Comparison of ENCODE assay signal across 8 cellular contexts in genomic region chr5:91928751-91929521, GRCh38.
DNase-seq lines count a peak whose midpoint lies in the region; ATAC-seq and TF ChIP-seq lines count a peak whose summit lies in the region.

No MANE protein-coding gene starts in this region.

- DNase-seq in left ventricle myocardium inferior (no peak), right cardiac atrium (no peak), NCI-H128 (lab: John Stamatoyannopoulos, UW; ENCODE audit: unreplicated experiment) (peak; percentile 7), T-helper 17 cell (no peak), UCSD-AML1 (lab: John Stamatoyannopoulos, UW; ENCODE audit: unreplicated experiment) (no peak)
- no peak for DNase-seq in stimulated activated CD4-positive, alpha-beta T cell treated with anti-CD3 and anti-CD28 coated beads, Interleukin-4, amount 100 ng/mL, for 24 hours

- no peak overlapping the region for H3K27ac ChIP-seq in left ventricle myocardium inferior (replicated peaks)
- H3K27ac ChIP-seq in right cardiac atrium (ENCODE audit: low read length): no peak overlapping the region
- no peak overlapping the region for H3K27ac ChIP-seq in neural cell (ENCODE audit: low read length)

- H3K4me1 ChIP-seq in left ventricle myocardium inferior: no peaks in the 10 kb centered on the region
- no peaks in the 10 kb centered on the region for H3K4me1 ChIP-seq in right cardiac atrium (ENCODE audit: control insufficient read depth, insufficient read depth, low read length)

- H3K27me3 ChIP-seq in left ventricle myocardium inferior (ENCODE audit: low read depth) (no peaks in the 10 kb centered on the region), right cardiac atrium (ENCODE audit: control insufficient read depth, insufficient read depth) (no peaks in the 10 kb centered on the region), neural cell (ENCODE audit: insufficient read depth, low read depth, low read length) (no peaks in the 10 kb centered on the region)

- H3K27me3 Mint-ChIP-seq in brain: no peaks in the 10 kb centered on the region
- H3K27me3 Mint-ChIP-seq in T-helper 17 cell: no peaks in the 10 kb centered on the region

- H2AFZ ChIP-seq in neural cell (ENCODE audit: low read depth, low read length): no peak overlapping the region

- intact Hi-C loops in left ventricle myocardium inferior (cut with micrococcal nuclease) (no loop called here), right cardiac atrium (cut with DNase I) (no loop called here)

- no peaks in the 10 kb centered on the region for H3K4me1 Mint-ChIP-seq in brain
- H3K4me1 Mint-ChIP-seq in T-helper 17 cell: no peaks in the 10 kb centered on the region

- no peak overlapping the region for H3K9ac ChIP-seq in neural cell (ENCODE audit: low read length)

- H3K4me3 Mint-ChIP-seq in brain: no peak overlapping the region
- no peak overlapping the region for H3K4me3 Mint-ChIP-seq in T-helper 17 cell

- peak; percentile 60 for TF ChIP-seq CTCF in left ventricle myocardium inferior (IDR thresholded peaks at IDR 0.05; ENCODE audit: borderline replicate concordance)
- TF ChIP-seq CTCF in brain (conservative IDR thresholded peaks at IDR 0.05): peak; percentile 58 to 73
- peak; percentile 75 for TF ChIP-seq CTCF in neural cell (IDR thresholded peaks at IDR 0.05; ENCODE audit: poor library complexity, severe bottlenecking)

- H3K4me3 ChIP-seq in left ventricle myocardium inferior (no peak overlapping the region), right cardiac atrium (ENCODE audit: low read length) (no peak overlapping the region), neural cell (ENCODE audit: low read length) (no peak overlapping the region)

- peaks cover 0 to 3% (median 0%) of the 10 kb centered on the region in 5 experiments for H3K9me3 Mint-ChIP-seq in brain

- ATAC-seq in right cardiac atrium (no peak), T-helper 17 cell (no peak)

- TF ChIP-seq RAD21 in neural cell (conservative IDR thresholded peaks at IDR 0.05): peak; percentile 78

- H3K27ac Mint-ChIP-seq in brain (peak overlapping the region in 1 of 5 experiments; percentile 32), T-helper 17 cell (no peak overlapping the region)

- H3K4me2 ChIP-seq in neural cell (ENCODE audit: low read length): no peak overlapping the region

- H3F3A ChIP-seq in neural cell (ENCODE audit: insufficient read depth, low read length, poor library complexity, severe bottlenecking): no peaks in the 10 kb centered on the region

- H3K36me3 ChIP-seq in left ventricle myocardium inferior (no peaks in the 10 kb centered on the region), neural cell (ENCODE audit: insufficient read depth, low read length) (no peaks in the 10 kb centered on the region)

- H4K20me1 ChIP-seq in neural cell (ENCODE audit: insufficient read depth): no peaks in the 10 kb centered on the region

- no peaks in the 10 kb centered on the region for H3K9me2 ChIP-seq in neural cell (ENCODE audit: insufficient read depth, low read length)

- no peaks in the 10 kb centered on the region for H3K79me2 ChIP-seq in neural cell (replicated peaks; ENCODE audit: insufficient read depth, low read length)

- H3K9me3 ChIP-seq in left ventricle myocardium inferior (replicated peaks) (no peaks in the 10 kb centered on the region), right cardiac atrium (ENCODE audit: control insufficient read depth, low read length) (no peaks in the 10 kb centered on the region), neural cell (ENCODE audit: low read length) (no peaks in the 10 kb centered on the region), T-helper 17 cell (ENCODE audit: control insufficient read depth, low read length, poor library complexity, severe bottlenecking) (no peaks in the 10 kb centered on the region)

- H3K36me3 Mint-ChIP-seq in brain (no peaks in the 10 kb centered on the region), T-helper 17 cell (ENCODE audit: low read depth) (no peaks in the 10 kb centered on the region)

- WGBS in right cardiac atrium: 88% methylated on average over 1 of the region's 1 CpG

- no peak for TF ChIP-seq EP300 in neural cell (conservative IDR thresholded peaks at IDR 0.05; ENCODE audit: poor library complexity, severe bottlenecking)

TF ChIP-seq in neural cell, 6 proteins besides CTCF, POLR2A, EP300 and RAD21:
- TF ChIP-seq SMC3 (conservative IDR thresholded peaks at IDR 0.05; ENCODE audit: poor library complexity): peak; percentile 74
- no peak for TF ChIP-seq POLR2AphosphoS5 (IDR thresholded peaks at IDR 0.05)
